9 cellular contexts compared by ENCODE assay signal in the genomic region with DNA sequence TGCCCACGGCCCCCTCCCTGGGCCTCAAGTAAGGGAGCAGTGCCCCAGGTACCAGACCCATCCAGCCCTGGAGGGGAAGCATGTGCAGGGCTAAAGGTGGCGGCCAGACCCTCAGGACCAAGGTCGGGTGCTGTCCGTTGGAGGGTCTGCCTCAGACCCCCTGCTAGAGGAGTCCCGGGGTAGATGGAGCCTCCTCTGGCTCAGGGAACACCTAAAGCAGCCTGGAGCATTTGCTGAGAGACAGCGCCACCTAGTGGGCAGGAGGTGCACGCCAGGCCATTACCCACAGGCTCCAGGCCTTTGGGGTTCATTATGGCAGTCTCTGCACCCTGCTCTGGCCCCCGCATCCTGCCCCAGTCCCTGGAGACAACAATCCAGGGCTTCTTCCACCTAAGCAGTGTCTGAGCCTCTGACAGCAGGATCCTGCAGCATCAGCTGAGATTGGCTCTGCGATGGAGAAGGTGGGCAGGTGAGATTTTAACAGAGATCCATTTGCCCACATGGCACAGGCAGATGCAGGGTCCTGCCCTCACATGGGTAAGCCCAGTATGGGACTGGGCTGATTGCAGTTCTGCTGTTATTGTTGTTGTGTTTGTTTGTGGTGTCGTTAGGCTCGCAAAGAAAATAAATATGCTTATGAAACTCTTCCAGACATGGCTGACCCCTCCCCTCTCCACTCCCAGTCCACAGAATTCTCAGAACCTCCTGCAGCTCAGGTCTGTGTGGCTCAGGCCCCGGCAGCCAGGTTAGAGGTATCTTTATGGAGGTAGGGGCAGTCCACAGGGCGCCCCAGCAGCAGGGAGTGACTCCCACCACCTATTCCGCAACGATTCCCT. TPM values are rescaled to one million over a fixed set of nuclear protein-coding genes. Genes with fewer than 3 reads are reported as not detected.
DNase-seq lines count a peak whose midpoint lies in the region; ATAC-seq, FAIRE-seq and TF ChIP-seq lines count a peak whose summit lies in the region.
"Had no signal": no experiment of that assay in that cellular context is flagged by ENCODE, and none has a peak within 500 bp of the region (broad histone marks: within the 10 kb centered on the region; RNA-seq: fewer than 3 reads in every experiment).

No MANE protein-coding gene starts in this region.

- H3K27ac ChIP-seq in Karpas-422 (ENCODE audit: low read length): no peak overlapping the region
- no peak overlapping the region for H3K27ac ChIP-seq in gastroesophageal sphincter
- no peak overlapping the region for H3K27ac ChIP-seq in pancreas

- H3K4me3 ChIP-seq in Karpas-422 (ENCODE audit: low read length) (no peak overlapping the region), gastroesophageal sphincter (no peak overlapping the region), pancreas (no peak overlapping the region)

- H3K4me1 ChIP-seq in Karpas-422 (ENCODE audit: low read length) (peaks cover 7% of the 10 kb centered on the region), gastroesophageal sphincter (peaks cover 0 to 7% (median 0%) of the 10 kb centered on the region in 3 donors), pancreas (no peaks in the 10 kb centered on the region)

- TF ChIP-seq POLR2A in gastroesophageal sphincter (IDR thresholded peaks at IDR 0.05): no peak

- H2AFZ ChIP-seq in Karpas-422 (ENCODE audit: low read length): peak overlapping the region; percentile 52; the same call in 1 of the 2 replicates

- H3K79me2 ChIP-seq in Karpas-422 (ENCODE audit: low read length): no peaks in the 10 kb centered on the region

- ATAC-seq in gastroesophageal sphincter (peak; percentile 76), pancreas (peak; percentile 84 to 98 (median 94))

- no peaks in the 10 kb centered on the region for H4K20me1 ChIP-seq in Karpas-422 (ENCODE audit: insufficient read depth, low read depth, low read length)

- FAIRE-seq in pancreas (lab: Jason Lieb, UNC): no peak

- H3K36me3 Mint-ChIP-seq in type B pancreatic cell: no peaks in the 10 kb centered on the region

- DNase-seq in A172 (ENCODE audit: low spot score): peak; percentile 49
- DNase-seq in GM13977 (ENCODE audit: low spot score): peak; percentile 92
- DNase-seq in Karpas-422: peak; percentile 95
- DNase-seq in SHP77 treated with DMSO at 0.1 percent for 48 hours (lab: John Stamatoyannopoulos, UW): peak; percentile 15
- DNase-seq in activated gamma-delta T cell (lab: John Stamatoyannopoulos, UW): peak; percentile 57
- DNase-seq in pancreas: peak; percentile 58 to 95 (median 82)
- peak; percentile 88 for DNase-seq in type B pancreatic cell (ENCODE audit: extremely low spot score, unreplicated experiment)

- peaks cover 7% of the 10 kb centered on the region for H3K4me1 Mint-ChIP-seq in type B pancreatic cell (ENCODE audit: unreplicated experiment)

- H3K27me3 ChIP-seq in Karpas-422 (ENCODE audit: low read length): no peaks in the 10 kb centered on the region
- H3K27me3 ChIP-seq in gastroesophageal sphincter: no peaks in the 10 kb centered on the region
- H3K27me3 ChIP-seq in pancreas: no peaks in the 10 kb centered on the region

- in situ Hi-C loops in GM13977 (cut with MboI; ENCODE audit: low pct_unique_long_range_greater_than_20kb, low sequenced_read_pairs, unreplicated experiment): loop anchor here (5.0 to 25.0 kb wide), 2 partner anchors 80 to 230 kb away; no protein-coding TSS in a partner anchor

- H3K4me3 Mint-ChIP-seq in type B pancreatic cell: no peak overlapping the region
- H3K4me3 Mint-ChIP-seq: stimulated activated naive CD8-positive, alpha-beta T cell treated with anti-CD3 and anti-CD28 coated beads, Interleukin-15, Interleukin-2, amounts not matched to agents 100 ng/mL and 50 ng/mL, for 24 hours had no signal

- no peak overlapping the region for H3K27ac Mint-ChIP-seq in type B pancreatic cell
- H3K27ac Mint-ChIP-seq: stimulated activated naive CD8-positive, alpha-beta T cell treated with anti-CD3 and anti-CD28 coated beads, Interleukin-15, Interleukin-2, amounts not matched to agents 100 ng/mL and 50 ng/mL, for 24 hours had no signal

- no peaks in the 10 kb centered on the region for H3K9me3 ChIP-seq in Karpas-422 (ENCODE audit: low read length)
- H3K9me3 ChIP-seq in gastroesophageal sphincter: no peaks in the 10 kb centered on the region
- H3K9me3 ChIP-seq in pancreas: no peaks in the 10 kb centered on the region

- intact Hi-C loops in pancreas (cut with DNase I): loop anchor here in 2 of 3 donors (5.0 kb wide), 1 partner anchor 80 kb away; no protein-coding TSS in a partner anchor

- H3K36me3 ChIP-seq in Karpas-422 (ENCODE audit: insufficient read depth, low read length) (no peaks in the 10 kb centered on the region), gastroesophageal sphincter (peaks cover 0 to 54% of the 10 kb centered on the region in 2 donors), pancreas (peaks cover 0 to 6% (median 4%) of the 10 kb centered on the region in 3 donors)

- no peak overlapping the region for H3K9ac ChIP-seq in Karpas-422 (ENCODE audit: low read length)

- 71 to 84% methylated on average over 2 to 6 of the region's 15 CpGs for WGBS in gastroesophageal sphincter (ENCODE audit: low coverage in 1 of 2), 2 donors
- WGBS in pancreas, 2 donors: 44 to 56% methylated on average over 13 to 15 of the region's 15 CpGs

- H3K27me3 Mint-ChIP-seq in type B pancreatic cell: no peaks in the 10 kb centered on the region
- H3K27me3 Mint-ChIP-seq: stimulated activated naive CD8-positive, alpha-beta T cell treated with anti-CD3 and anti-CD28 coated beads, Interleukin-15, Interleukin-2, amounts not matched to agents 100 ng/mL and 50 ng/mL, for 24 hours had no signal

- TF ChIP-seq EP300 in gastroesophageal sphincter (IDR thresholded peaks at IDR 0.05): no peak

- no peaks in the 10 kb centered on the region for H3K9me2 ChIP-seq in Karpas-422 (replicated peaks; ENCODE audit: insufficient read depth, low read length)

- peak; percentile 99 for TF ChIP-seq CTCF in GM13977 (IDR thresholded peaks at IDR 0.05; ENCODE audit: extremely low read depth, insufficient read depth, missing control alignments)
- peak in 3 of 4 experiments; percentile 97 for TF ChIP-seq CTCF in gastroesophageal sphincter (IDR thresholded peaks at IDR 0.05)
- peak; percentile 92 to 99 (median 98) for TF ChIP-seq CTCF in pancreas (IDR thresholded peaks at IDR 0.05)
- peak; percentile 99 for TF ChIP-seq CTCF in type B pancreatic cell (conservative IDR thresholded peaks at IDR 0.05)

- H3K4me2 ChIP-seq in Karpas-422 (ENCODE audit: low read depth, low read length, poor library complexity, severe bottlenecking): no peak overlapping the region

- H3K9me3 Mint-ChIP-seq in type B pancreatic cell: no peaks in the 10 kb centered on the region
- H3K9me3 Mint-ChIP-seq: stimulated activated naive CD8-positive, alpha-beta T cell treated with anti-CD3 and anti-CD28 coated beads, Interleukin-15, Interleukin-2, amounts not matched to agents 100 ng/mL and 50 ng/mL, for 24 hours had no signal

RNA-seq across cellular contexts. Expression of a gene that starts 42.4 kb away (rescaled TPM):
- total RNA-seq in A172 (2014; rRNA removed; shearing (Covaris generic)): 8.0 and 18.0 TPM in 2 replicates
- total RNA-seq in Karpas-422 (2014; rRNA removed; shearing (Covaris generic); ENCODE audit: low replicate concordance): 4.2 and 11.9 TPM in 2 replicates
- total RNA-seq in gastroesophageal sphincter: 10 to 100 TPM; 13.7 to 27.6 (median 21.0) TPM
- total RNA-seq in pancreas: 10 to 100 TPM; 16.5 to 27.3 (median 21.0) TPM
- 10 to 100 TPM in 1 of 2 donors, 1 to 10 TPM in 1; 9.4 to 15.2 TPM for polyA plus RNA-seq in pancreas
- 51.8 and 54.1 TPM in 2 replicates for total RNA-seq in type B pancreatic cell (ENCODE audit: low replicate concordance)

RNA-seq across cellular contexts. Expression of a gene that starts 43.9 kb away (rescaled TPM):
- total RNA-seq in A172 (2014; rRNA removed; shearing (Covaris generic)): 24.3 and 27.2 TPM in 2 replicates
- 52.0 and 77.7 TPM in 2 replicates for total RNA-seq in Karpas-422 (2014; rRNA removed; shearing (Covaris generic); ENCODE audit: low replicate concordance)
- total RNA-seq in gastroesophageal sphincter (10 to 100 TPM; 45.1 to 95.4 (median 58.7) TPM), pancreas (10 to 100 TPM; 56.9 to 73.5 (median 66.0) TPM), type B pancreatic cell (ENCODE audit: low replicate concordance) (112 and 136 TPM in 2 replicates)
- polyA plus RNA-seq in pancreas: 10 to 100 TPM; 44.2 to 54.2 TPM

Comparison
In these comparisons a context has a peak if more than half of its experiments do, and no peak if none do; other contexts are left out.
1. DNase-seq: peak in every context shown above with its lines; median percentile 95 in Karpas-422; 92 in GM13977; 88 in type B pancreatic cell; 82 in pancreas; 57 in activated gamma-delta T cell; 49 in A172; 15 in SHP77 treated with DMSO at 0.1 percent for 48 hours.